24 cellular contexts compared by ENCODE assay signal in genomic region chr7:99457646-99458493, GRCh38. TPM values are rescaled to one million over a fixed set of nuclear protein-coding genes. Genes with fewer than 3 reads are reported as not detected.
DNase-seq lines count a peak whose midpoint lies in the region; ATAC-seq, FAIRE-seq and TF ChIP-seq lines count a peak whose summit lies in the region.
"Had no signal": no experiment of that assay in that cellular context is flagged by ENCODE, and none has a peak within 500 bp of the region (broad histone marks: within the 10 kb centered on the region; RNA-seq: fewer than 3 reads in every experiment).

No MANE protein-coding gene starts in this region.

- H3K27ac Mint-ChIP-seq in T-helper 2 cell treated with Interferon-gamma antibody and Interleukin-4, amounts not matched to agents 5 μg/mL and 100 μg/mL, for 36 hours: no peak overlapping the region
- H3K27ac Mint-ChIP-seq: activated CD4-positive, alpha-beta T cell treated with anti-CD3 and anti-CD28 coated beads, Interleukin-2, amount 10 ng/mL, durations not matched to agents 24 days and 14 days had no signal

- H3K36me3 ChIP-seq in SK-N-SH (replicated peaks in 1 of 2; ENCODE audit: control insufficient read depth in 1 of 2, insufficient read depth in 2 of 2, low read length in 1 of 2): peaks cover 49 to 80% of the 10 kb centered on the region in 2 experiments
- peaks cover 22 to 75% (median 50%) of the 10 kb centered on the region in 4 experiments for H3K36me3 ChIP-seq in H1 (ENCODE audit: control insufficient read depth in 2 of 4, insufficient read depth in 4 of 4, low read length in 3 of 4)
- peaks cover 65 to 71% of the 10 kb centered on the region in 2 experiments for H3K36me3 ChIP-seq in trophoblast cell (ENCODE audit: control insufficient read depth in 1 of 2, insufficient read depth in 2 of 2, low read length in 2 of 2)
- H3K36me3 ChIP-seq: breast epithelium had no signal

- H2AFZ ChIP-seq in SK-N-SH (ENCODE audit: low read depth) (no peak overlapping the region), H1 (ENCODE audit: low read length) (no peak overlapping the region), trophoblast cell (ENCODE audit: insufficient read depth, low read length, poor library complexity) (no peak overlapping the region)

- no peak overlapping the region for H2BK12ac ChIP-seq in H1 (ENCODE audit: low read depth, low read length)
- no peak overlapping the region for H2BK12ac ChIP-seq in trophoblast cell (ENCODE audit: low read length)

- 90% methylated on average over 24 of the region's 27 CpGs for WGBS in SK-N-SH (ENCODE audit: low lambda C conversion rate)
- 93% methylated on average over 26 of the region's 27 CpGs; no CpG with 5 or more reads in 1 of the 2 experiments for WGBS in H1 (ENCODE audit: extremely low coverage in 1 of 2, insufficient coverage in 1 of 2, insufficient read length in 1 of 2, insufficient replicate concordance in 2 of 2, low coverage in 1 of 2, low lambda C conversion rate in 2 of 2, missing lambda C conversion rate in 1 of 2), 2 experiments
- WGBS in trophoblast cell (ENCODE audit: extremely low coverage, insufficient coverage, insufficient read length): no CpG with 5 or more reads among the region's 27 CpGs

- H3K14ac ChIP-seq in H1 (ENCODE audit: insufficient read length) (no peak overlapping the region), trophoblast cell (ENCODE audit: low read length) (no peak overlapping the region)

- TF ChIP-seq RAD21 in SK-N-SH (IDR thresholded peaks at IDR 0.05; ENCODE audit: low read length) (no peak), H1 (IDR thresholded peaks at IDR 0.05 in 1 of 2, conservative IDR thresholded peaks at IDR 0.05 in 1 of 2; ENCODE audit: low read depth in 2 of 2, low read length in 2 of 2) (no peak)

- H4K20me1 ChIP-seq in SK-N-SH (ENCODE audit: insufficient read depth): peaks cover 56% of the 10 kb centered on the region
- peaks cover 12 to 31% of the 10 kb centered on the region in 2 experiments for H4K20me1 ChIP-seq in H1 (replicated peaks in 1 of 2; ENCODE audit: control insufficient read depth in 1 of 2, insufficient read depth in 2 of 2, low read length in 2 of 2)

- H2AK5ac ChIP-seq in H1 (ENCODE audit: low read depth, low read length) (no peak overlapping the region), trophoblast cell (ENCODE audit: low read length) (no peak overlapping the region)

- H3K9me2 ChIP-seq in SK-N-SH: no peaks in the 10 kb centered on the region

- no peak overlapping the region for H2BK15ac ChIP-seq in H1 (ENCODE audit: low read length)

- H3K23me2 ChIP-seq in H1 (ENCODE audit: low read depth, low read length): no peaks in the 10 kb centered on the region

- ATAC-seq in SK-N-SH treated with all-trans-retinoic acid at 6 μM for 48 hours (no peak), HG02571 (IDR thresholded peaks at IDR 0.05; ENCODE audit: unreplicated experiment) (no peak)
- ATAC-seq: heart right ventricle, left ventricle myocardium superior, mucosa of descending colon, upper lobe of right lung had no signal

- no peak overlapping the region for H2BK20ac ChIP-seq in H1 (ENCODE audit: low read length)

- H4K5ac ChIP-seq in H1 (ENCODE audit: insufficient read length, low read depth, low read length): no peak overlapping the region

- H3K79me1 ChIP-seq in H1 (ENCODE audit: low read depth, low read length): peaks cover 7% of the 10 kb centered on the region
- no peaks in the 10 kb centered on the region for H3K79me1 ChIP-seq in trophoblast cell (ENCODE audit: low read length)

- FAIRE-seq in H1 (lab: Jason Lieb, UNC): no peak

- peak; percentile 28 to 40 for TF ChIP-seq POLR2A in H1 (IDR thresholded peaks at IDR 0.05; ENCODE audit: control extremely low read depth in 1 of 2, low read depth in 2 of 2, low read length in 2 of 2)

- TF ChIP-seq EP300 in SK-N-SH (IDR thresholded peaks at IDR 0.05; ENCODE audit: borderline replicate concordance in 1 of 2, low read depth in 1 of 2, low read length in 1 of 2) (no peak), H1 (IDR thresholded peaks at IDR 0.05; ENCODE audit: borderline replicate concordance in 1 of 2, low read depth in 2 of 2, low read length in 2 of 2) (no peak)

- H3K18ac ChIP-seq in H1 (ENCODE audit: extremely low read depth, low read length): no peak overlapping the region
- no peak overlapping the region for H3K18ac ChIP-seq in trophoblast cell (ENCODE audit: low read length)

- no peaks in the 10 kb centered on the region for H3K27me3 Mint-ChIP-seq in T-helper 2 cell treated with Interferon-gamma antibody and Interleukin-4, amounts not matched to agents 5 μg/mL and 100 μg/mL, for 36 hours (ENCODE audit: low read depth)
- H3K27me3 Mint-ChIP-seq: activated CD4-positive, alpha-beta T cell treated with anti-CD3 and anti-CD28 coated beads, Interleukin-2, amount 10 ng/mL, durations not matched to agents 24 days and 14 days had no signal

- H3K9me3 ChIP-seq in SK-N-SH (no peaks in the 10 kb centered on the region), H1 (ENCODE audit: insufficient read depth in 2 of 2, low read depth in 1 of 2, low read length in 1 of 2) (no peaks in the 10 kb centered on the region), trophoblast cell (ENCODE audit: insufficient read depth, low read depth, low read length) (no peaks in the 10 kb centered on the region)
- H3K9me3 ChIP-seq: BE2C, breast epithelium, heart right ventricle, mucosa of descending colon, neutrophil, upper lobe of right lung had no signal

- POLR2A ChIA-PET in SK-N-SH (lab: Yijun Ruan, JAX) (no interaction called here), H1 (lab: Charles Lee; ENCODE audit: partially characterized antibody) (interaction anchor here (0.7 to 10.7 kb wide), 9 partner anchors 8 to 100 kb away, joined by 3 to 100 read pairs (median 4); partner anchors contain the start of genes ATP5MF, BUD31, PDAP1 and PTCD1)

- no peak overlapping the region for H3K4ac ChIP-seq in H1 (replicated peaks; ENCODE audit: insufficient read length, low read depth, low read length)
- no peak overlapping the region for H3K4ac ChIP-seq in trophoblast cell (ENCODE audit: low read depth, low read length)

- peaks cover 0 to 2% of the 10 kb centered on the region in 2 experiments; a peak in 1 of 4 replicates for H3K4me1 ChIP-seq in SK-N-SH (ENCODE audit: control insufficient read depth in 1 of 2, insufficient read depth in 2 of 2, low read depth in 1 of 2, low read length in 1 of 2)
- no peaks in the 10 kb centered on the region; a peak in 1 of 7 replicates for H3K4me1 ChIP-seq in H1 (replicated peaks in 1 of 4; ENCODE audit: control insufficient read depth in 3 of 4, insufficient read depth in 4 of 4, low read length in 3 of 4)
- H3K4me1 ChIP-seq in trophoblast cell (ENCODE audit: control insufficient read depth in 1 of 2, insufficient read depth in 2 of 2, low read length in 2 of 2): peaks cover 0 to 6% of the 10 kb centered on the region in 2 experiments
- H3K4me1 ChIP-seq: BE2C, breast epithelium, upper lobe of right lung had no signal

- H3K56ac ChIP-seq in H1 (replicated peaks; ENCODE audit: insufficient read length, low read depth, low read length): no peak overlapping the region

- H3K27me3 ChIP-seq in SK-N-SH (ENCODE audit: insufficient read depth) (no peaks in the 10 kb centered on the region), H1 (replicated peaks in 1 of 4; ENCODE audit: control insufficient read depth in 3 of 4, extremely low read depth in 1 of 4, insufficient read depth in 3 of 4, low read length in 3 of 4) (no peaks in the 10 kb centered on the region), trophoblast cell (ENCODE audit: insufficient read depth, low read length) (no peaks in the 10 kb centered on the region)
- H3K27me3 ChIP-seq: BE2C, breast epithelium, heart right ventricle, neutrophil, upper lobe of right lung had no signal

- H3K9me3 Mint-ChIP-seq in T-helper 2 cell treated with Interferon-gamma antibody and Interleukin-4, amounts not matched to agents 5 μg/mL and 100 μg/mL, for 36 hours: no peaks in the 10 kb centered on the region
- H3K9me3 Mint-ChIP-seq: activated CD4-positive, alpha-beta T cell treated with anti-CD3 and anti-CD28 coated beads, Interleukin-2, amount 10 ng/mL, durations not matched to agents 24 days and 14 days had no signal

- H4K8ac ChIP-seq in H1 (ENCODE audit: extremely low read depth, insufficient read depth, low read length) (no peak overlapping the region), trophoblast cell (ENCODE audit: low read depth, low read length) (no peak overlapping the region)

- no peak for TF ChIP-seq CTCF in SK-N-SH (IDR thresholded peaks at IDR 0.05)
- no peak for TF ChIP-seq CTCF in H1 (IDR thresholded peaks at IDR 0.05; ENCODE audit: control extremely low read depth in 1 of 3, insufficient read depth in 1 of 3, low read depth in 1 of 3, low read length in 3 of 3)

- H3K9ac ChIP-seq in SK-N-SH: no peak overlapping the region
- H3K9ac ChIP-seq in H1 (replicated peaks in 1 of 4; ENCODE audit: extremely low read depth in 1 of 4, low read depth in 3 of 4, low read length in 3 of 4): no peak overlapping the region
- no peak overlapping the region for H3K9ac ChIP-seq in trophoblast cell (ENCODE audit: low read length)
- H3K9ac ChIP-seq: KMS-11 had no signal

- H3K4me2 ChIP-seq in SK-N-SH (no peak overlapping the region), H1 (ENCODE audit: insufficient read depth in 1 of 2, low read depth in 2 of 2, low read length in 2 of 2) (no peak overlapping the region), trophoblast cell (ENCODE audit: low read length) (no peak overlapping the region)
- H3K4me2 ChIP-seq: KMS-11, smooth muscle cell had no signal

- H2BK120ac ChIP-seq in H1 (replicated peaks; ENCODE audit: low read depth, low read length) (no peak overlapping the region), trophoblast cell (ENCODE audit: insufficient read depth, low read length, poor library complexity) (no peak overlapping the region)

- H3K23ac ChIP-seq in H1 (ENCODE audit: insufficient read length) (no peak overlapping the region), trophoblast cell (ENCODE audit: low read length) (no peak overlapping the region)

- H3F3A ChIP-seq in SK-N-SH (replicated peaks; ENCODE audit: insufficient read depth): peaks cover 37% of the 10 kb centered on the region

- DNase-seq in SK-N-SH (peak; percentile 24), H1 (ENCODE audit: low read depth in 1 of 2, low spot score in 2 of 2) (no peak), trophoblast cell (peak; percentile 91 to 94)
- no peak for DNase-seq in T-helper 2 cell treated with Interferon-gamma antibody and Interleukin-4, amounts not matched to agents 5 μg/mL and 100 μg/mL, for 36 hours (ENCODE audit: low spot score)
- DNase-seq: 8988T; activated CD4-positive, alpha-beta T cell treated with anti-CD3 and anti-CD28 coated beads, Interleukin-2, amount 10 ng/mL, durations not matched to agents 24 days and 14 days; activated effector memory CD4-positive, alpha-beta T cell treated with Interleukin-2 at 50 U/mL for 16 hours; BE2C; cortex of kidney; EL; heart right ventricle; left ventricle myocardium superior; mucosa of descending colon; NCI-H1694; NCI-H82; SHP77 treated with DMSO at 0.1 percent for 48 hours; stimulated activated CD4-positive, alpha-beta T cell treated with anti-CD3 and anti-CD28 coated beads, Interleukin-4, amount 100 ng/mL, for 24 hours; upper lobe of right lung had no signal

- H4K91ac ChIP-seq in H1 (replicated peaks; ENCODE audit: insufficient read length, low read length): no peak overlapping the region
- no peak overlapping the region for H4K91ac ChIP-seq in trophoblast cell (ENCODE audit: low read depth, low read length)

- peaks cover 68% of the 10 kb centered on the region for H3K79me2 ChIP-seq in SK-N-SH (ENCODE audit: insufficient read depth)
- peaks cover 8 to 41% of the 10 kb centered on the region in 2 experiments; a peak in 3 of 4 replicates for H3K79me2 ChIP-seq in H1 (ENCODE audit: control insufficient read depth in 1 of 2, insufficient read depth in 2 of 2, low read length in 2 of 2)
- peaks cover 3% of the 10 kb centered on the region for H3K79me2 ChIP-seq in trophoblast cell (ENCODE audit: control insufficient read depth, insufficient read depth, low read length, poor library complexity)

- H4K12ac ChIP-seq in trophoblast cell (ENCODE audit: low read depth, low read length): no peak overlapping the region

- 0 out of 2 replicates have a peak overlapping the region, but pooled peaks have one; percentile 12 for H2BK5ac ChIP-seq in H1 (ENCODE audit: low read depth, low read length)
- H2BK5ac ChIP-seq in trophoblast cell (ENCODE audit: low read depth, low read length, poor library complexity): no peak overlapping the region

- H3K36me3 Mint-ChIP-seq in T-helper 2 cell treated with Interferon-gamma antibody and Interleukin-4, amounts not matched to agents 5 μg/mL and 100 μg/mL, for 36 hours (ENCODE audit: low read depth): peaks cover 52% of the 10 kb centered on the region

- no peak overlapping the region for H3K4me3 Mint-ChIP-seq in T-helper 2 cell treated with Interferon-gamma antibody and Interleukin-4, amounts not matched to agents 5 μg/mL and 100 μg/mL, for 36 hours
- H3K4me3 Mint-ChIP-seq: activated CD4-positive, alpha-beta T cell treated with anti-CD3 and anti-CD28 coated beads, Interleukin-2, amount 10 ng/mL, durations not matched to agents 24 days and 14 days had no signal

- H3K4me3 ChIP-seq in SK-N-SH (ENCODE audit: low read depth in 2 of 2, low read length in 1 of 2) (no peak overlapping the region), H1 (ENCODE audit: extremely low read depth in 1 of 4, insufficient read depth in 2 of 4, low read depth in 3 of 4, low read length in 4 of 4) (no peak overlapping the region), trophoblast cell (ENCODE audit: low read depth, low read length) (no peak overlapping the region)
- H3K4me3 ChIP-seq: breast epithelium, heart right ventricle, mucosa of descending colon, smooth muscle cell, upper lobe of right lung had no signal

- no peak overlapping the region for H3K27ac ChIP-seq in SK-N-SH (ENCODE audit: low read depth in 2 of 2, low read length in 1 of 2)
- no peak overlapping the region for H3K27ac ChIP-seq in H1 (ENCODE audit: low read depth, low read length)
- no peak overlapping the region for H3K27ac ChIP-seq in trophoblast cell (ENCODE audit: low read depth, low read length)
- H3K27ac ChIP-seq: breast epithelium, KMS-11, neutrophil, upper lobe of right lung had no signal

- H3K4me1 Mint-ChIP-seq in T-helper 2 cell treated with Interferon-gamma antibody and Interleukin-4, amounts not matched to agents 5 μg/mL and 100 μg/mL, for 36 hours (ENCODE audit: low read depth): peaks cover 5% of the 10 kb centered on the region

- CTCF ChIA-PET in SK-N-SH (lab: Yijun Ruan, JAX): no interaction called here
- CTCF ChIA-PET in H1 (lab: Charles Lee; ENCODE audit: partially characterized antibody): interaction anchor here (1.4 to 1.5 kb wide), 3 partner anchors 10 to 42 kb away, joined by 4 to 6 read pairs (median 5); partner anchors contain the start of gene ZNF394

RNA-seq across cellular contexts. Expression of gene ATP5MF, which starts 8.1 kb away (rescaled TPM):
- 2,495 and 4,591 TPM in 2 replicates for polyA plus RNA-seq in SK-N-SH (2012; rRNA removed)
- polyA plus RNA-seq in SK-N-SH (2012; cell fraction: cytosol; rRNA removed): 3,365 and 4,101 TPM in 2 replicates
- 420 and 854 TPM in 2 replicates for polyA plus RNA-seq in SK-N-SH (2012; cell fraction: nucleus; rRNA removed)
- 506 and 539 TPM in 2 replicates for total RNA-seq in H1 (2021; fragmentation: NEBNext Ultra II Directional; extraction: Animal tissue kit (Norgen Biotek cat#: 25700))
- polyA plus RNA-seq in H1 (2011; rRNA removed): 2,240 and 4,362 TPM in 2 replicates
- 1,896 TPM for polyA plus RNA-seq in H1 (2011; cell fraction: cytosol; rRNA removed)
- polyA plus RNA-seq in H1 (2011; cell fraction: nucleus; rRNA removed): 311 TPM
- polyA plus RNA-seq in H1 (2012, experiment 1 of 2): 1,096 to 1,517 TPM (median 1,385 TPM) in 4 replicates
- polyA plus RNA-seq in H1 (2012, experiment 2 of 2): 20,372 TPM
- 727 TPM for polyA plus RNA-seq in H1 (2013, experiment 1 of 2)
- polyA plus RNA-seq in H1 (2013, experiment 2 of 2): 672 TPM
- polyA minus RNA-seq in H1 (2011; rRNA and poly(A)+ RNA removed): 145 and 164 TPM in 2 replicates
- polyA minus RNA-seq in H1 (2011; cell fraction: cytosol; rRNA and poly(A)+ RNA removed): 160 TPM
- 92.3 TPM for polyA minus RNA-seq in H1 (2011; cell fraction: nucleus; rRNA and poly(A)+ RNA removed)
- 482 and 489 TPM in 2 replicates for polyA plus RNA-seq in trophoblast cell (2013)

RNA-seq across cellular contexts. Expression of gene ZNF789, which starts 14.8 kb away (rescaled TPM):
- polyA plus RNA-seq in SK-N-SH (2012; rRNA removed): 27.7 and 34.5 TPM in 2 replicates
- polyA plus RNA-seq in SK-N-SH (2012; cell fraction: cytosol; rRNA removed): 19.9 and 20.2 TPM in 2 replicates
- polyA plus RNA-seq in SK-N-SH (2012; cell fraction: nucleus; rRNA removed): 68.2 and 103 TPM in 2 replicates
- 9.9 and 11.4 TPM in 2 replicates for total RNA-seq in H1 (2021; fragmentation: NEBNext Ultra II Directional; extraction: Animal tissue kit (Norgen Biotek cat#: 25700))
- polyA plus RNA-seq in H1 (2011; rRNA removed): 9.4 and 12.5 TPM in 2 replicates
- polyA plus RNA-seq in H1 (2011; cell fraction: cytosol; rRNA removed): 15.7 TPM
- 14.4 TPM for polyA plus RNA-seq in H1 (2011; cell fraction: nucleus; rRNA removed)
- 11.7 to 15.0 TPM (median 12.4 TPM) in 4 replicates for polyA plus RNA-seq in H1 (2012, experiment 1 of 2)
- 5.3 TPM for polyA plus RNA-seq in H1 (2012, experiment 2 of 2)
- 9.7 TPM for polyA plus RNA-seq in H1 (2013, experiment 1 of 2)
- 9.0 TPM for polyA plus RNA-seq in H1 (2013, experiment 2 of 2)
- polyA minus RNA-seq in H1 (2011; rRNA and poly(A)+ RNA removed): 8.8 and 11.4 TPM in 2 replicates
- polyA minus RNA-seq in H1 (2011; cell fraction: cytosol; rRNA and poly(A)+ RNA removed): 10.3 TPM
- 18.2 TPM for polyA minus RNA-seq in H1 (2011; cell fraction: nucleus; rRNA and poly(A)+ RNA removed)
- 4.1 and 5.0 TPM in 2 replicates for polyA plus RNA-seq in trophoblast cell (2013)

RNA-seq across cellular contexts. Expression of gene CPSF4, which starts 19.1 kb away (rescaled TPM):
- 101 and 107 TPM in 2 replicates for polyA plus RNA-seq in SK-N-SH (2012; rRNA removed)
- polyA plus RNA-seq in SK-N-SH (2012; cell fraction: cytosol; rRNA removed): 41.3 and 58.6 TPM in 2 replicates
- 300 and 397 TPM in 2 replicates for polyA plus RNA-seq in SK-N-SH (2012; cell fraction: nucleus; rRNA removed)
- 74.8 and 77.5 TPM in 2 replicates for total RNA-seq in H1 (2021; fragmentation: NEBNext Ultra II Directional; extraction: Animal tissue kit (Norgen Biotek cat#: 25700))
- 103 and 156 TPM in 2 replicates for polyA plus RNA-seq in H1 (2011; rRNA removed)
- polyA plus RNA-seq in H1 (2011; cell fraction: cytosol; rRNA removed): 114 TPM
- polyA plus RNA-seq in H1 (2011; cell fraction: nucleus; rRNA removed): 301 TPM
- polyA plus RNA-seq in H1 (2012, experiment 1 of 2): 66.8 to 95.4 TPM (median 80.9 TPM) in 4 replicates
- polyA plus RNA-seq in H1 (2012, experiment 2 of 2): 75.9 TPM
- 46.9 TPM for polyA plus RNA-seq in H1 (2013, experiment 1 of 2)
- polyA plus RNA-seq in H1 (2013, experiment 2 of 2): 42.5 TPM
- polyA minus RNA-seq in H1 (2011; rRNA and poly(A)+ RNA removed): 105 and 116 TPM in 2 replicates
- 59.0 TPM for polyA minus RNA-seq in H1 (2011; cell fraction: cytosol; rRNA and poly(A)+ RNA removed)
- polyA minus RNA-seq in H1 (2011; cell fraction: nucleus; rRNA and poly(A)+ RNA removed): 86.4 TPM
- polyA plus RNA-seq in trophoblast cell (2013): 61.2 and 66.0 TPM in 2 replicates

RNA-seq across cellular contexts. Expression of gene PTCD1, which starts 19.3 kb away (rescaled TPM):
- 7.4 and 8.2 TPM in 2 replicates for polyA plus RNA-seq in SK-N-SH (2012; rRNA removed)
- polyA plus RNA-seq in SK-N-SH (2012; cell fraction: cytosol; rRNA removed): 2.7 and 3.3 TPM in 2 replicates
- 16.1 and 16.8 TPM in 2 replicates for polyA plus RNA-seq in SK-N-SH (2012; cell fraction: nucleus; rRNA removed)
- total RNA-seq in H1 (2021; fragmentation: NEBNext Ultra II Directional; extraction: Animal tissue kit (Norgen Biotek cat#: 25700)): 7.5 and 8.5 TPM in 2 replicates
- 7.6 and 9.6 TPM in 2 replicates for polyA plus RNA-seq in H1 (2011; rRNA removed)
- 9.6 TPM for polyA plus RNA-seq in H1 (2011; cell fraction: cytosol; rRNA removed)
- 14.9 TPM for polyA plus RNA-seq in H1 (2011; cell fraction: nucleus; rRNA removed)
- polyA plus RNA-seq in H1 (2012, experiment 1 of 2): 8.4 to 9.8 TPM (median 9.2 TPM) in 4 replicates
- polyA plus RNA-seq in H1 (2012, experiment 2 of 2): 7.8 TPM
- polyA plus RNA-seq in H1 (2013, experiment 1 of 2): 5.9 TPM
- polyA plus RNA-seq in H1 (2013, experiment 2 of 2): 5.8 TPM
- 7.4 and 7.9 TPM in 2 replicates for polyA minus RNA-seq in H1 (2011; rRNA and poly(A)+ RNA removed)
- 8.7 TPM for polyA minus RNA-seq in H1 (2011; cell fraction: cytosol; rRNA and poly(A)+ RNA removed)
- polyA minus RNA-seq in H1 (2011; cell fraction: nucleus; rRNA and poly(A)+ RNA removed): 7.7 TPM
- 3.7 and 4.0 TPM in 2 replicates for polyA plus RNA-seq in trophoblast cell (2013)

RNA-seq across cellular contexts. Expression of gene ZNF394, which starts 42.2 kb away (rescaled TPM):
- polyA plus RNA-seq in SK-N-SH (2012; rRNA removed) (19.6 and 19.8 TPM in 2 replicates), H1 (2011; rRNA removed) (6.6 and 7.6 TPM in 2 replicates)
- 16.7 and 17.1 TPM in 2 replicates for polyA plus RNA-seq in SK-N-SH (2012; cell fraction: cytosol; rRNA removed)
- 28.5 and 28.6 TPM in 2 replicates for polyA plus RNA-seq in SK-N-SH (2012; cell fraction: nucleus; rRNA removed)
- 19.3 and 24.0 TPM in 2 replicates for total RNA-seq in H1 (2021; fragmentation: NEBNext Ultra II Directional; extraction: Animal tissue kit (Norgen Biotek cat#: 25700))
- 11.1 TPM for polyA plus RNA-seq in H1 (2011; cell fraction: cytosol; rRNA removed)
- polyA plus RNA-seq in H1 (2011; cell fraction: nucleus; rRNA removed): 5.8 TPM
- polyA plus RNA-seq in H1 (2012, experiment 1 of 2): 15.6 to 17.2 TPM (median 15.8 TPM) in 4 replicates
- polyA plus RNA-seq in H1 (2012, experiment 2 of 2): 7.8 TPM
- 11.4 TPM for polyA plus RNA-seq in H1 (2013, experiment 1 of 2)
- 11.3 TPM for polyA plus RNA-seq in H1 (2013, experiment 2 of 2)
- 12.1 and 15.3 TPM in 2 replicates for polyA minus RNA-seq in H1 (2011; rRNA and poly(A)+ RNA removed)
- polyA minus RNA-seq in H1 (2011; cell fraction: cytosol; rRNA and poly(A)+ RNA removed): 13.5 TPM
- polyA minus RNA-seq in H1 (2011; cell fraction: nucleus; rRNA and poly(A)+ RNA removed): 15.7 TPM
- polyA plus RNA-seq in trophoblast cell (2013): 16.9 and 18.0 TPM in 2 replicates

Comparison
In these comparisons a context has a peak if more than half of its experiments do, and no peak if none do; other contexts are left out.
1. DNase-seq: peak in SK-N-SH (single experiment) and trophoblast cell (2 of 2); none in H1 (0 of 2) and T-helper 2 cell treated with Interferon-gamma antibody and Interleukin-4, amounts not matched to agents 5 μg/mL and 100 μg/mL, for 36 hours (single experiment).
2. Of the 17 proteins assayed by ChIP-seq in both H1 and SK-N-SH: peak only in H1: POLR2AphosphoS5; only in SK-N-SH: none; in both: none; in neither: 16.